Comparison of ENCODE assay signal across 9 cellular contexts in the genomic region with DNA sequence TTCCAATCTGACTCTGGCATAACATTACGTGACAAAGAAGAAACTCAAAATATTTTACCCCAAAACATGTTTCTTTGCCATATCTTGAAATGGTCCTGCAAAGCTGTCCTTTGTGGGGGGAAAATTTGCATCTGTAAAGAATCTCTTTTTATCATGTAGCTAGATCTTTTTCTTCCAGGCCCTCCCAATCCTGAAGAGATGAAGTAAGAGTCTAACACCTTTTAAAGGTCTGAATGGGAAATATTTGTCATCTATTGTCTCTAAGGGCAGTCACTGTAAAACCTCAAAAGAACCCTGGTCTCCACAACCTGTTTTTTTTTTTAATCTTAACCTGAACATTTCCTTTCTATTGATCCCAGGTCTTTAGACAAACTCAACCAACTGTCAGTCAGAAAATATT. TPM values are rescaled to one million over a fixed set of nuclear protein-coding genes. Genes with fewer than 3 reads are reported as not detected.
"Had no signal": no experiment of that assay in that cellular context is flagged by ENCODE, and none has a peak within 500 bp of the region (broad histone marks: within the 10 kb centered on the region; RNA-seq: fewer than 3 reads in every experiment).

No MANE protein-coding gene starts in this region.

- DNase-seq: H9, HCEC 1CT, IMR-90, KG1 had no signal

- H3K4me3 Mint-ChIP-seq: GM23338, H9 had no signal

- H3K27ac Mint-ChIP-seq: GM23338, H9 had no signal

- H3K4me1 Mint-ChIP-seq: GM23338 had no signal

- H3K27ac ChIP-seq: HL-60 had no signal

- H3K4me3 ChIP-seq: GM23338, K562 had no signal

RNA-seq across cellular contexts. Expression of gene OR2AE1, which starts 8.6 kb away (rescaled TPM):
- total RNA-seq: GM23338, H1, H9, HT1080 had no signal
- polyA plus RNA-seq: GM23338, H1, K562 had no signal

RNA-seq across cellular contexts. Expression of gene CYP3A43, which starts 40.4 kb away (rescaled TPM):
- total RNA-seq: GM23338, H1, H9, HT1080, IMR-90, K562 had no signal
- polyA plus RNA-seq: GM23338, IMR-90, K562 had no signal
